Comparison of ENCODE assay signal across 2 cellular contexts in genomic region chr16:85134076-85134793, GRCh38.
TF ChIP-seq lines count a peak whose summit lies in the region.

No MANE protein-coding gene starts in this region.

TF ChIP-seq in HepG2, 621 proteins besides CTCF, POLR2A, EP300 and RAD21 (continues in another document):
- no peak for TF ChIP-seq ZNF460 (CRISPR knock-in tag; IDR thresholded peaks at IDR 0.05; ENCODE audit: borderline replicate concordance)
- TF ChIP-seq ZNF251 (CRISPR knock-in tag; IDR thresholded peaks at IDR 0.05), result no peak
- TF ChIP-seq GABPB1 (CRISPR knock-in tag; IDR thresholded peaks at IDR 0.05), result no peak
- TF ChIP-seq ZBTB7A (CRISPR knock-in tag; IDR thresholded peaks at IDR 0.05), result no peak
- TF ChIP-seq ZNF646 (CRISPR knock-in tag; IDR thresholded peaks at IDR 0.05), result no peak
- TF ChIP-seq AGO2 (optimal IDR thresholded peaks at IDR 0.05; ENCODE audit: low read depth, low read length), result peak; percentile 40
- TF ChIP-seq ZMYM3 (CRISPR knock-in tag; IDR thresholded peaks at IDR 0.05), result peak; percentile 74; the same call in 1 of the 2 replicates
- no peak for TF ChIP-seq ZNF83 (CRISPR knock-in tag; IDR thresholded peaks at IDR 0.05; ENCODE audit: borderline replicate concordance)
- peak; percentile 81 for TF ChIP-seq ZNF263 (CRISPR knock-in tag; IDR thresholded peaks at IDR 0.05)
- no peak for TF ChIP-seq ZNF160 (CRISPR knock-in tag; IDR thresholded peaks at IDR 0.05)
- TF ChIP-seq, protein P1, sequence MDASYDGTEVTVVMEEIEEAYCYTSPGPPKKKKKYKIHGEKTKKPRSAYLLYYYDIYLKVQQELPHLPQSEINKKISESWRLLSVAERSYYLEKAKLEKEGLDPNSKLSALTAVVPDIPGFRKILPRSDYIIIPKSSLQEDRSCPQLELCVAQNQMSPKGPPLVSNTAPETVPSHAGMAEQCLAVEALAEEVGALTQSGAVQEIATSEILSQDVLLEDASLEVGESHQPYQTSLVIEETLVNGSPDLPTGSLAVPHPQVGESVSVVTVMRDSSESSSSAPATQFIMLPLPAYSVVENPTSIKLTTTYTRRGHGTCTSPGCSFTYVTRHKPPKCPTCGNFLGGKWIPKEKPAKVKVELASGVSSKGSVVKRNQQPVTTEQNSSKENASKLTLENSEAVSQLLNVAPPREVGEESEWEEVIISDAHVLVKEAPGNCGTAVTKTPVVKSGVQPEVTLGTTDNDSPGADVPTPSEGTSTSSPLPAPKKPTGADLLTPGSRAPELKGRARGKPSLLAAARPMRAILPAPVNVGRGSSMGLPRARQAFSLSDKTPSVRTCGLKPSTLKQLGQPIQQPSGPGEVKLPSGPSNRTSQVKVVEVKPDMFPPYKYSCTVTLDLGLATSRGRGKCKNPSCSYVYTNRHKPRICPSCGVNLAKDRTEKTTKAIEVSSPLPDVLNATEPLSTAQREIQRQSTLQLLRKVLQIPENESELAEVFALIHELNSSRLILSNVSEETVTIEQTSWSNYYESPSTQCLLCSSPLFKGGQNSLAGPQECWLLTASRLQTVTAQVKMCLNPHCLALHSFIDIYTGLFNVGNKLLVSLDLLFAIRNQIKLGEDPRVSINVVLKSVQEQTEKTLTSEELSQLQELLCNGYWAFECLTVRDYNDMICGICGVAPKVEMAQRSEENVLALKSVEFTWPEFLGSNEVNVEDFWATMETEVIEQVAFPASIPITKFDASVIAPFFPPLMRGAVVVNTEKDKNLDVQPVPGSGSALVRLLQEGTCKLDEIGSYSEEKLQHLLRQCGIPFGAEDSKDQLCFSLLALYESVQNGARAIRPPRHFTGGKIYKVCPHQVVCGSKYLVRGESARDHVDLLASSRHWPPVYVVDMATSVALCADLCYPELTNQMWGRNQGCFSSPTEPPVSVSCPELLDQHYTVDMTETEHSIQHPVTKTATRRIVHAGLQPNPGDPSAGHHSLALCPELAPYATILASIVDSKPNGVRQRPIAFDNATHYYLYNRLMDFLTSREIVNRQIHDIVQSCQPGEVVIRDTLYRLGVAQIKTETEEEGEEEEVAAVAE (CRISPR knock-in tag; IDR thresholded peaks at IDR 0.05; ENCODE audit: borderline replicate concordance), result no peak
- TF ChIP-seq ZHX1 (CRISPR knock-in tag; IDR thresholded peaks at IDR 0.05; ENCODE audit: low read depth), result no peak
- no peak for TF ChIP-seq NBN (conservative IDR thresholded peaks at IDR 0.05)

TF ChIP-seq in H1, 55 proteins besides CTCF, POLR2A, EP300 and RAD21:
- TF ChIP-seq JUND (IDR thresholded peaks at IDR 0.05; ENCODE audit: low read length) (no peak), KDM1A (IDR thresholded peaks at IDR 0.05; ENCODE audit: borderline replicate concordance, low read length) (peak; percentile 33; the same call in 1 of the 2 replicates), PHF8 (conservative IDR thresholded peaks at IDR 0.05; ENCODE audit: low read depth, low read length) (no peak), NANOG (IDR thresholded peaks at IDR 0.05; ENCODE audit: insufficient read depth, low read depth, low read length, poor library complexity, severe bottlenecking) (no peak), USF2 (IDR thresholded peaks at IDR 0.05; ENCODE audit: low read length) (no peak)
